In genomic region chr19:57803594-57804325, GRCh38 we compare ENCODE assay signal across 8 cellular contexts. TPM values are rescaled to one million over a fixed set of nuclear protein-coding genes. Genes with fewer than 3 reads are reported as not detected.
DNase-seq lines count a peak whose midpoint lies in the region; ATAC-seq and TF ChIP-seq lines count a peak whose summit lies in the region.

No MANE protein-coding gene starts in this region.

- H3K27me3 Mint-ChIP-seq in activated CD8-positive, alpha-beta memory T cell treated with anti-CD3 and anti-CD28 coated beads, Interleukin-2, amount 10 ng/mL, durations not matched to agents 7 days and 5 days: no peaks in the 10 kb centered on the region
- no peaks in the 10 kb centered on the region for H3K27me3 Mint-ChIP-seq in progenitor cell of endocrine pancreas

- peak overlapping the region; percentile 20 for H3K27ac Mint-ChIP-seq in activated CD8-positive, alpha-beta memory T cell treated with anti-CD3 and anti-CD28 coated beads, Interleukin-2, amount 10 ng/mL, durations not matched to agents 7 days and 5 days
- peak overlapping the region; percentile 45 to 77 for H3K27ac Mint-ChIP-seq in activated naive CD4-positive, alpha-beta T cell treated with anti-CD3 and anti-CD28 coated beads, Interleukin-2, amount 50 U/mL, for 72 hours
- peak overlapping the region; percentile 97 for H3K27ac Mint-ChIP-seq in progenitor cell of endocrine pancreas

- H3K36me3 ChIP-seq in left ventricle myocardium inferior: peaks cover 35% of the 10 kb centered on the region

- H3K9me3 ChIP-seq in left ventricle myocardium inferior (replicated peaks): no peaks in the 10 kb centered on the region

- peaks cover 20% of the 10 kb centered on the region for H3K4me1 Mint-ChIP-seq in activated CD8-positive, alpha-beta memory T cell treated with anti-CD3 and anti-CD28 coated beads, Interleukin-2, amount 10 ng/mL, durations not matched to agents 7 days and 5 days
- peaks cover 47% of the 10 kb centered on the region for H3K4me1 Mint-ChIP-seq in progenitor cell of endocrine pancreas (ENCODE audit: low read depth)

- H3K4me3 ChIP-seq in left ventricle myocardium inferior: peak overlapping the region; percentile 64

- no peak for DNase-seq in activated CD8-positive, alpha-beta memory T cell treated with anti-CD3 and anti-CD28 coated beads, Interleukin-2, amount 10 ng/mL, durations not matched to agents 7 days and 5 days
- no peak for DNase-seq in activated CD8-positive, alpha-beta memory T cell treated with anti-CD3 and anti-CD28 coated beads, Interleukin-2, amount 50 U/mL, for 4 hours
- no peak for DNase-seq in activated naive CD4-positive, alpha-beta T cell treated with anti-CD3 and anti-CD28 coated beads, Interleukin-2, amount 50 U/mL, for 72 hours (ENCODE audit: low spot score in 2 of 2)
- no peak for DNase-seq in left ventricle myocardium inferior
- peak; percentile 34 for DNase-seq in progenitor cell of endocrine pancreas (ENCODE audit: low spot score, unreplicated experiment)

- TF ChIP-seq CTCF in left ventricle myocardium inferior (IDR thresholded peaks at IDR 0.05; ENCODE audit: borderline replicate concordance) (no peak), progenitor cell of endocrine pancreas (IDR thresholded peaks at IDR 0.05; ENCODE audit: unreplicated experiment) (no peak)

- peaks cover 50% of the 10 kb centered on the region for H3K4me1 ChIP-seq in left ventricle myocardium inferior

- peak overlapping the region; percentile 71 for H3K27ac ChIP-seq in left ventricle myocardium inferior (replicated peaks)

- no peak for ATAC-seq in activated CD8-positive, alpha-beta memory T cell treated with anti-CD3 and anti-CD28 coated beads, Interleukin-2, amount 10 ng/mL, durations not matched to agents 7 days and 5 days
- no peak for ATAC-seq in activated naive CD4-positive, alpha-beta T cell treated with anti-CD3 and anti-CD28 coated beads, Interleukin-2, amount 50 U/mL, for 72 hours
- ATAC-seq in GM21390 (IDR thresholded peaks at IDR 0.05; ENCODE audit: unreplicated experiment) (no peak), HG02798 (IDR thresholded peaks at IDR 0.05; ENCODE audit: poor library complexity, unreplicated experiment) (no peak), GM18511 (IDR thresholded peaks at IDR 0.05; ENCODE audit: unreplicated experiment) (no peak)

- H3K27me3 ChIP-seq in left ventricle myocardium inferior (ENCODE audit: low read depth): no peaks in the 10 kb centered on the region

- H3K9me3 Mint-ChIP-seq in activated CD8-positive, alpha-beta memory T cell treated with anti-CD3 and anti-CD28 coated beads, Interleukin-2, amount 10 ng/mL, durations not matched to agents 7 days and 5 days (ENCODE audit: low read depth): no peaks in the 10 kb centered on the region
- no peaks in the 10 kb centered on the region for H3K9me3 Mint-ChIP-seq in activated naive CD4-positive, alpha-beta T cell treated with anti-CD3 and anti-CD28 coated beads, Interleukin-2, amount 50 U/mL, for 72 hours
- no peaks in the 10 kb centered on the region for H3K9me3 Mint-ChIP-seq in progenitor cell of endocrine pancreas (ENCODE audit: low read depth)

- peak overlapping the region; percentile 44 for H3K4me3 Mint-ChIP-seq in activated CD8-positive, alpha-beta memory T cell treated with anti-CD3 and anti-CD28 coated beads, Interleukin-2, amount 10 ng/mL, durations not matched to agents 7 days and 5 days
- peak overlapping the region; percentile 80 for H3K4me3 Mint-ChIP-seq in progenitor cell of endocrine pancreas (ENCODE audit: low read depth)

- H3K36me3 Mint-ChIP-seq in activated CD8-positive, alpha-beta memory T cell treated with anti-CD3 and anti-CD28 coated beads, Interleukin-2, amount 10 ng/mL, durations not matched to agents 7 days and 5 days: peaks cover 47% of the 10 kb centered on the region
- peaks cover 14 to 38% of the 10 kb centered on the region in 2 donors for H3K36me3 Mint-ChIP-seq in activated naive CD4-positive, alpha-beta T cell treated with anti-CD3 and anti-CD28 coated beads, Interleukin-2, amount 50 U/mL, for 72 hours
- peaks cover 24% of the 10 kb centered on the region for H3K36me3 Mint-ChIP-seq in progenitor cell of endocrine pancreas (ENCODE audit: insufficient read depth)

- CTCF ChIA-PET in activated CD8-positive, alpha-beta memory T cell treated with anti-CD3 and anti-CD28 coated beads, Interleukin-2, amount 10 ng/mL, durations not matched to agents 7 days and 5 days (lab: Charles Lee): no interaction called here

- intact Hi-C loops in left ventricle myocardium inferior (cut with micrococcal nuclease): no loop called here

RNA-seq across cellular contexts. Expression of gene ZNF552, which starts 11.0 kb away (rescaled TPM):
- total RNA-seq in activated CD8-positive, alpha-beta memory T cell treated with anti-CD3 and anti-CD28 coated beads, Interleukin-2, amount 10 ng/mL, durations not matched to agents 7 days and 5 days: 10 to 100 TPM in 1 of 2 experiments, 1 to 10 TPM in 1; 9.7 to 11.1 TPM
- total RNA-seq in activated naive CD4-positive, alpha-beta T cell treated with anti-CD3 and anti-CD28 coated beads, Interleukin-2, amount 50 U/mL, for 72 hours: 1 to 10 TPM; 6.2 to 7.1 TPM
- total RNA-seq in left ventricle myocardium inferior: 3.9 TPM
- 27.2 and 27.9 TPM in 2 replicates for total RNA-seq in progenitor cell of endocrine pancreas

RNA-seq across cellular contexts. Expression of gene ZNF587B, which starts 26.3 kb away (rescaled TPM):
- total RNA-seq in activated CD8-positive, alpha-beta memory T cell treated with anti-CD3 and anti-CD28 coated beads, Interleukin-2, amount 10 ng/mL, durations not matched to agents 7 days and 5 days: 10 to 100 TPM; 14.6 to 19.3 TPM
- 10 to 100 TPM in 1 of 2 donors, 1 to 10 TPM in 1; 9.2 to 20.9 TPM for total RNA-seq in activated naive CD4-positive, alpha-beta T cell treated with anti-CD3 and anti-CD28 coated beads, Interleukin-2, amount 50 U/mL, for 72 hours
- total RNA-seq in left ventricle myocardium inferior (6.7 TPM), progenitor cell of endocrine pancreas (24.9 and 29.8 TPM in 2 replicates)

RNA-seq across cellular contexts. Expression of gene ZNF586, which starts 34.3 kb away (rescaled TPM):
- 10 to 100 TPM; 20.4 to 23.0 TPM for total RNA-seq in activated CD8-positive, alpha-beta memory T cell treated with anti-CD3 and anti-CD28 coated beads, Interleukin-2, amount 10 ng/mL, durations not matched to agents 7 days and 5 days
- 10 to 100 TPM; 16.1 to 21.3 TPM for total RNA-seq in activated naive CD4-positive, alpha-beta T cell treated with anti-CD3 and anti-CD28 coated beads, Interleukin-2, amount 50 U/mL, for 72 hours
- 12.0 TPM for total RNA-seq in left ventricle myocardium inferior
- total RNA-seq in progenitor cell of endocrine pancreas: 33.1 and 33.2 TPM in 2 replicates

RNA-seq across cellular contexts. Expression of gene ZNF587, which starts 45.9 kb away (rescaled TPM):
- total RNA-seq in activated CD8-positive, alpha-beta memory T cell treated with anti-CD3 and anti-CD28 coated beads, Interleukin-2, amount 10 ng/mL, durations not matched to agents 7 days and 5 days: 10 to 100 TPM; 30.8 to 41.2 TPM
- 10 to 100 TPM; 28.7 to 36.6 TPM for total RNA-seq in activated naive CD4-positive, alpha-beta T cell treated with anti-CD3 and anti-CD28 coated beads, Interleukin-2, amount 50 U/mL, for 72 hours
- total RNA-seq in left ventricle myocardium inferior (20.0 TPM), progenitor cell of endocrine pancreas (88.4 and 93.7 TPM in 2 replicates)

RNA-seq across cellular contexts. Expression of gene ZNF776, which starts 57.1 kb away (rescaled TPM):
- total RNA-seq in activated CD8-positive, alpha-beta memory T cell treated with anti-CD3 and anti-CD28 coated beads, Interleukin-2, amount 10 ng/mL, durations not matched to agents 7 days and 5 days: 10 to 100 TPM; 15.4 to 18.1 TPM
- 1 to 10 TPM; 7.3 to 9.6 TPM for total RNA-seq in activated naive CD4-positive, alpha-beta T cell treated with anti-CD3 and anti-CD28 coated beads, Interleukin-2, amount 50 U/mL, for 72 hours
- total RNA-seq in left ventricle myocardium inferior (12.9 TPM), progenitor cell of endocrine pancreas (32.8 and 35.3 TPM in 2 replicates)

Comparison
In these comparisons a context has a peak if more than half of its experiments do, and no peak if none do; other contexts are left out.
1. H3K27ac Mint-ChIP-seq: peak in every context shown above with its lines; median percentile 97 in progenitor cell of endocrine pancreas; 61 in activated naive CD4-positive, alpha-beta T cell treated with anti-CD3 and anti-CD28 coated beads, Interleukin-2, amount 50 U/mL, for 72 hours; 20 in activated CD8-positive, alpha-beta memory T cell treated with anti-CD3 and anti-CD28 coated beads, Interleukin-2, amount 10 ng/mL, durations not matched to agents 7 days and 5 days.